ENCODE assay signal across 20 cellular contexts in the genomic region with DNA sequence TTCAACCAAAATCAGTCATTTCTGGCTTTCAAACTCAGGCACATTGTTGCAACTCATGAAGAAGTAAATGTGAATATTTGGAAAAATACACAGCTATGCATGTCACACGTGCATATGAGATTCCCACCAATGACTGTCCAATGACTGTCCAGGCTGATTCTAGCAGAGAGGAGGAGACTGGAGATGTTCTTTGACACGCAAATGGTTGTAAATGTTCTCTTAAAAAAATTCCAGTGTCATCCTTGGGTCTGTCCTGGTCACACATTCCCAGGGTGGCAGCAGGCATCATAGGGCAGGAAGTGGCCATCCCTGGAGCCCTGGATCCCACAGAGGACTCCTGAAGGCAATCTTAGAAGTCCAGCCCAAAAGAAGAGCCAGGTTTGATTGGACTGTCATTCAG. TPM values are rescaled to one million over a fixed set of nuclear protein-coding genes. Genes with fewer than 3 reads are reported as not detected.
"Had no signal": no experiment of that assay in that cellular context is flagged by ENCODE, and none has a peak within 500 bp of the region (broad histone marks: within the 10 kb centered on the region; RNA-seq: fewer than 3 reads in every experiment).

No MANE protein-coding gene starts in this region.

- H3K4me3 ChIP-seq: coronary artery, dorsolateral prefrontal cortex, esophagus muscularis mucosa, gastrocnemius medialis, heart right ventricle, left lung, lower lobe of right lung, mucosa of descending colon had no signal

- H3K4me3 Mint-ChIP-seq: mesothelial cell of epicardium, naive B cell had no signal

- H3K9me3 ChIP-seq: esophagus muscularis mucosa, gastrocnemius medialis, heart right ventricle, left lung, lower lobe of right lung, mucosa of descending colon had no signal

- H3K27ac Mint-ChIP-seq: mesothelial cell of epicardium, naive B cell had no signal

- DNase-seq: dermis blood vessel endothelial cell; dorsolateral prefrontal cortex; effector CD4-positive, alpha-beta T cell; effector memory CD4-positive, alpha-beta T cell; foreskin melanocyte; gastrocnemius medialis; glutamatergic neuron; head of caudate nucleus; heart right ventricle; hippocampal formation; left cardiac atrium; left lung; left ventricle myocardium superior; lower lobe of right lung; mesenchymal stem cell; mucosa of descending colon; naive B cell had no signal

- H3K27ac ChIP-seq: coronary artery, dorsolateral prefrontal cortex, esophagus muscularis mucosa, gastrocnemius medialis, heart right ventricle, left lung, lower lobe of right lung had no signal

- H3K27me3 ChIP-seq: esophagus muscularis mucosa had no signal

- H3K4me1 Mint-ChIP-seq: naive B cell had no signal

- H3K36me3 ChIP-seq: esophagus muscularis mucosa, gastrocnemius medialis, heart right ventricle, left lung, lower lobe of right lung had no signal

- H3K36me3 Mint-ChIP-seq: naive B cell had no signal

- ATAC-seq: gastrocnemius medialis, heart right ventricle, left cardiac atrium, left lung, left ventricle myocardium superior, lower lobe of right lung, mucosa of descending colon had no signal

- H3K4me1 ChIP-seq: gastrocnemius medialis, left lung, lower lobe of right lung had no signal

- H3K9me3 Mint-ChIP-seq: mesothelial cell of epicardium had no signal

RNA-seq across cellular contexts. Expression of a gene that starts 40.9 kb away (rescaled TPM):
- total RNA-seq: dermis blood vessel endothelial cell had no signal
